21 cellular contexts compared by ENCODE assay signal in genomic region chrX:1555370-1555769, GRCh38. TPM values are rescaled to one million over a fixed set of nuclear protein-coding genes. Genes with fewer than 3 reads are reported as not detected.
DNase-seq lines count a peak whose midpoint lies in the region; ATAC-seq, FAIRE-seq and TF ChIP-seq lines count a peak whose summit lies in the region.
"Had no signal": no experiment of that assay in that cellular context is flagged by ENCODE, and none has a peak within 500 bp of the region (broad histone marks: within the 10 kb centered on the region; RNA-seq: fewer than 3 reads in every experiment).

No MANE protein-coding gene starts in this region.

- no peaks in the 10 kb centered on the region for H3K27me3 ChIP-seq in heart left ventricle
- H3K27me3 ChIP-seq in pancreas, result no peaks in the 10 kb centered on the region
- H3K27me3 ChIP-seq: Peyer's patch had no signal

- peak overlapping the region in 1 of 12 donors; percentile 79 for H3K27ac ChIP-seq in heart left ventricle
- H3K27ac ChIP-seq in pancreas, result no peak overlapping the region

- no peaks in the 10 kb centered on the region for H3K27me3 Mint-ChIP-seq in activated T-cell treated with anti-CD3 and anti-CD28 coated beads, Interleukin-2, amount 50 U/mL, for 24 hours
- no peaks in the 10 kb centered on the region for H3K27me3 Mint-ChIP-seq in memory B cell

- TF ChIP-seq CTCF in heart left ventricle (IDR thresholded peaks at IDR 0.05), result no peak
- TF ChIP-seq CTCF in pancreas (IDR thresholded peaks at IDR 0.05), result no peak

- intact Hi-C loops in heart left ventricle (cut with DNase I) (no loop called here), pancreas (cut with DNase I) (no loop called here)

- no peak overlapping the region for H3K4me3 Mint-ChIP-seq in activated T-cell treated with anti-CD3 and anti-CD28 coated beads, Interleukin-2, amount 50 U/mL, for 24 hours
- peak overlapping the region; percentile 48 for H3K4me3 Mint-ChIP-seq in memory B cell

- H3K4me3 ChIP-seq in heart left ventricle, result no peak overlapping the region
- no peak overlapping the region for H3K4me3 ChIP-seq in pancreas
- H3K4me3 ChIP-seq: Peyer's patch, smooth muscle cell had no signal

- WGBS in heart left ventricle, 4 donors, result 87 to 90% (median 89%) methylated on average over 6 of the region's 6 CpGs
- WGBS in pancreas, 2 donors, result 83 to 85% methylated on average over 6 of the region's 6 CpGs

- peaks cover 0 to 11% (median 0%) of the 10 kb centered on the region in 12 donors for H3K4me1 ChIP-seq in heart left ventricle
- no peaks in the 10 kb centered on the region for H3K4me1 ChIP-seq in pancreas

- H3K4me1 Mint-ChIP-seq in activated T-cell treated with anti-CD3 and anti-CD28 coated beads, Interleukin-2, amount 50 U/mL, for 24 hours (ENCODE audit: low read depth), result peaks cover 49% of the 10 kb centered on the region
- H3K4me1 Mint-ChIP-seq in memory B cell, result peaks cover 35% of the 10 kb centered on the region

- TF ChIP-seq POLR2A in heart left ventricle (IDR thresholded peaks at IDR 0.05), result no peak

- DNase-seq in activated T-cell treated with anti-CD3 and anti-CD28 coated beads, Interleukin-2, amount 50 U/mL, for 24 hours, result peak; percentile 8
- no peak for DNase-seq in activated T-cell treated with anti-CD3 and anti-CD28 coated beads, Interleukin-2, amount 50 U/mL, for 1 hour
- peak; percentile 42 for DNase-seq in activated CD8-positive, alpha-beta memory T cell treated with anti-CD3 and anti-CD28 coated beads, Interleukin-2, amount 50 U/mL, for 48 hours
- no peak for DNase-seq in memory B cell (ENCODE audit: low spot score in 2 of 2)
- DNase-seq in ureter (ENCODE audit: low spot score), result peak; percentile 12
- DNase-seq in heart left ventricle, result no peak
- no peak for DNase-seq in pancreas
- no peak for DNase-seq in DMS114 treated with DMSO at 0.1 percent for 48 hours (lab: John Stamatoyannopoulos, UW; ENCODE audit: unreplicated experiment)
- DNase-seq: aorta, GF-D8, left ventricle myocardium superior, NCI-H1092, NCI-H2171, NCI-H82 had no signal

- H3K9me3 ChIP-seq in heart left ventricle (peaks cover 0 to 18% (median 0%) of the 10 kb centered on the region in 12 donors), pancreas (no peaks in the 10 kb centered on the region)
- H3K9me3 ChIP-seq: Peyer's patch had no signal

- H3K36me3 ChIP-seq in heart left ventricle, result no peaks in the 10 kb centered on the region
- no peaks in the 10 kb centered on the region for H3K36me3 ChIP-seq in pancreas
- H3K36me3 ChIP-seq: Peyer's patch had no signal

- peaks cover 11% of the 10 kb centered on the region for H3K9me3 Mint-ChIP-seq in activated T-cell treated with anti-CD3 and anti-CD28 coated beads, Interleukin-2, amount 50 U/mL, for 24 hours
- peaks cover 19% of the 10 kb centered on the region for H3K9me3 Mint-ChIP-seq in memory B cell

- no peaks in the 10 kb centered on the region for H3K36me3 Mint-ChIP-seq in activated T-cell treated with anti-CD3 and anti-CD28 coated beads, Interleukin-2, amount 50 U/mL, for 24 hours (ENCODE audit: low read depth)
- H3K36me3 Mint-ChIP-seq in memory B cell, result peaks cover 20% of the 10 kb centered on the region

- H3K27ac Mint-ChIP-seq in activated T-cell treated with anti-CD3 and anti-CD28 coated beads, Interleukin-2, amount 50 U/mL, for 24 hours, result peak overlapping the region; percentile 87
- peak overlapping the region; percentile 95 for H3K27ac Mint-ChIP-seq in memory B cell
- H3K27ac Mint-ChIP-seq: progenitor cell of endocrine pancreas had no signal

- ATAC-seq in memory B cell (ENCODE audit: low read depth), result no peak
- ATAC-seq in heart left ventricle, result no peak
- ATAC-seq in pancreas, result no peak
- ATAC-seq: left ventricle myocardium superior had no signal

- FAIRE-seq in pancreas (lab: Jason Lieb, UNC), result no peak
- FAIRE-seq: colon, D721Med, frontal cortex, urothelium cell line had no signal

RNA-seq across cellular contexts. Expression of gene P2RY8, which starts 18.4 kb away (rescaled TPM):
- total RNA-seq in ureter (3.4 TPM), heart left ventricle (10 to 100 TPM in 1 of 9 donors, 1 to 10 TPM in 6, under 1 TPM in 2; 0.62 to 10.5 (median 2.3) TPM), pancreas (1 to 10 TPM in 2 of 6 donors, under 1 TPM in 4; 0.42 to 1.4 (median 0.58) TPM)
- polyA plus RNA-seq in heart left ventricle (1 to 10 TPM; 1.1 to 6.1 TPM), pancreas (under 1 TPM; 0.35 to 0.38 TPM)
- total RNA-seq: progenitor cell of endocrine pancreas, smooth muscle cell had no signal
- polyA plus RNA-seq: smooth muscle cell had no signal

RNA-seq across cellular contexts. Expression of gene AKAP17A, which starts 36.0 kb away (rescaled TPM):
- total RNA-seq in ureter (45.1 TPM), heart left ventricle (10 to 100 TPM; 12.5 to 20.4 (median 15.6) TPM), pancreas (10 to 100 TPM; 20.5 to 36.9 (median 25.3) TPM)
- polyA plus RNA-seq in heart left ventricle (10 to 100 TPM; 16.1 to 20.1 TPM), pancreas (100 to 1,000 TPM in 1 of 2 donors, 10 to 100 TPM in 1; 85.3 to 106 TPM)

RNA-seq across cellular contexts. Expression of gene ASMT, which starts 59.5 kb away (rescaled TPM):
- total RNA-seq in ureter (1.3 TPM), heart left ventricle (not detected), pancreas (under 1 TPM in 1 of 6 donors, not detected in 5; 0.22 TPM)
- polyA plus RNA-seq in heart left ventricle (under 1 TPM in 1 of 2 donors, not detected in 1; 0.11 TPM), pancreas (1 to 10 TPM in 1 of 2 donors, under 1 TPM in 1; 0.38 to 1.2 TPM)
- total RNA-seq: left ventricle myocardium superior, smooth muscle cell had no signal

Comparison
In these comparisons a context has a peak if more than half of its experiments do, and no peak if none do; other contexts are left out.
1. DNase-seq: peak in activated T-cell treated with anti-CD3 and anti-CD28 coated beads, Interleukin-2, amount 50 U/mL, for 24 hours (single experiment), activated CD8-positive, alpha-beta memory T cell treated with anti-CD3 and anti-CD28 coated beads, Interleukin-2, amount 50 U/mL, for 48 hours (single experiment) and ureter (single experiment); none in activated T-cell treated with anti-CD3 and anti-CD28 coated beads, Interleukin-2, amount 50 U/mL, for 1 hour (single experiment), memory B cell (0 of 2), heart left ventricle (0 of 5), pancreas (0 of 6) and DMS114 treated with DMSO at 0.1 percent for 48 hours (single experiment).